Comparison of ENCODE assay signal across 9 cellular contexts in the genomic region with DNA sequence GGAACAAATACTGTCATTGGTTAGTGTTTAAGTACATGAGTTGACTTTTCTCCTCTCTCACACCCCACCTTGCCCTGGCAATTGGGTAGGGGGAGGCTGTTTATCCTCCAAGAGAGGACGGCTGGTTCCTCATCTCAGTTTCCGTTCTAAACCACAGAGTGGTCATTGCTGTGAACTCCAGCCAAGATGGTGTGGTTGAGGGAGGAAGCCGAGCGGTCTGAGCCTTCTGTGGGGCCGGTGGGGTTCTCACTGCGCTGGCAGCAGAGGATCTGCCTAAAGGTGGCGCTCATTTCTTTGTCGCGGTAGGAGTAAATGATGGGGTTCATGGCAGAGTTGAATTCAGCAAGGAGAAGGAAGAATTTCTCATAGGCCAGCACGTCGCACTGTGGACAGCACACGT.
DNase-seq lines count a peak whose midpoint lies in the region; ATAC-seq and TF ChIP-seq lines count a peak whose summit lies in the region.
"Had no signal": no experiment of that assay in that cellular context is flagged by ENCODE, and none has a peak within 500 bp of the region (broad histone marks: within the 10 kb centered on the region; RNA-seq: fewer than 3 reads in every experiment).

No MANE protein-coding gene starts in this region.

- ATAC-seq in HG03159 (IDR thresholded peaks at IDR 0.05; ENCODE audit: unreplicated experiment) (peak; percentile 94), GM18858 (IDR thresholded peaks at IDR 0.05; ENCODE audit: unreplicated experiment) (no peak)

- peak; percentile 12 for DNase-seq in GM19238 (ENCODE audit: insufficient read length, low spot score)
- DNase-seq in colonic mucosa, result peak; percentile 26
- peak; percentile 90 for DNase-seq in pons (ENCODE audit: low spot score)
- no peak for DNase-seq in stimulated activated CD8-positive, alpha-beta memory T cell treated with anti-CD3 and anti-CD28 coated beads, Interleukin-4, amount 100 ng/mL, for 48 hours
- DNase-seq in activated CD4-positive, alpha-beta T cell treated with anti-CD3 and anti-CD28 coated beads for 1 hour, result no peak
- no peak for DNase-seq in A172 (ENCODE audit: low spot score)

- H3K27ac ChIP-seq in colonic mucosa, result no peak overlapping the region

- TF ChIP-seq CTCF in colonic mucosa (IDR thresholded peaks at IDR 0.05), result no peak

- H3K9me3 ChIP-seq in colonic mucosa, result no peaks in the 10 kb centered on the region
- H3K9me3 ChIP-seq: tibial nerve had no signal

- no peak overlapping the region for H3K9ac ChIP-seq in colonic mucosa (ENCODE audit: low read depth in 2 of 2, low read length in 2 of 2)

- H3K36me3 ChIP-seq in colonic mucosa, result no peaks in the 10 kb centered on the region

- intact Hi-C loops in colonic mucosa (cut with DNase I), result no loop called here

- no peak overlapping the region for H3K4me3 ChIP-seq in colonic mucosa
- H3K4me3 ChIP-seq: tibial nerve had no signal

- no peaks in the 10 kb centered on the region for H3K27me3 ChIP-seq in colonic mucosa
- H3K27me3 ChIP-seq: tibial nerve had no signal

- no peaks in the 10 kb centered on the region for H3K4me1 ChIP-seq in colonic mucosa

Comparison
In these comparisons a context has a peak if more than half of its experiments do, and no peak if none do; other contexts are left out.
1. DNase-seq: peak in GM19238 (single experiment), colonic mucosa (single experiment) and pons (single experiment); none in stimulated activated CD8-positive, alpha-beta memory T cell treated with anti-CD3 and anti-CD28 coated beads, Interleukin-4, amount 100 ng/mL, for 48 hours (single experiment), activated CD4-positive, alpha-beta T cell treated with anti-CD3 and anti-CD28 coated beads for 1 hour (single experiment) and A172 (single experiment).